ENCODE assay signal across 8 cellular contexts in genomic region chr4:169757575-169758184, GRCh38. TPM values are rescaled to one million over a fixed set of nuclear protein-coding genes. Genes with fewer than 3 reads are reported as not detected.
DNase-seq lines count a peak whose midpoint lies in the region; ATAC-seq and TF ChIP-seq lines count a peak whose summit lies in the region.

TSS of gene HPF1 (minus strand) at chr4:169757944. CDS start at chr4:169757877, 67 bp downstream.

- peaks cover 0 to 10% (median 6%) of the 10 kb centered on the region in 6 donors for H3K36me3 ChIP-seq in spleen

- intact Hi-C loops in activated B cell treated with CpG ODN at 0.5 μM for 24 hours (cut with micrococcal nuclease) (loop anchor here (1.0 to 5.0 kb wide), 6 partner anchors 97 to 1275 kb away; partner anchors contain the start of genes CBR4, CLCN3, DDX60L and MFAP3L), spleen (cut with DNase I; ENCODE audit: low total_unique reads) (loop anchor here (5.0 kb wide), 1 partner anchor 145 kb away; the partner anchor contains the start of gene NEK1)

- peak within 1 kb of the TSS; percentile 68 for H3K27ac Mint-ChIP-seq in activated B cell treated with CpG ODN at 0.5 μM for 24 hours

- no peaks in the 10 kb centered on the region for H3K9me3 Mint-ChIP-seq in activated B cell treated with CpG ODN at 0.5 μM for 24 hours

- peak; percentile 97 for ATAC-seq in GM18907 (IDR thresholded peaks at IDR 0.05; ENCODE audit: unreplicated experiment)
- ATAC-seq in HG03159 (IDR thresholded peaks at IDR 0.05; ENCODE audit: unreplicated experiment): peak; percentile 95
- peak; percentile 95 for ATAC-seq in activated B cell treated with CpG ODN at 0.5 μM for 24 hours (ENCODE audit: low read depth)

- peaks cover 10% of the 10 kb centered on the region for H3K36me3 Mint-ChIP-seq in activated B cell treated with CpG ODN at 0.5 μM for 24 hours (ENCODE audit: low read depth)

- no peaks in the 10 kb centered on the region for H3K9me3 ChIP-seq in AG04450 (ENCODE audit: control insufficient read depth, insufficient read depth, low read length)
- H3K9me3 ChIP-seq in spleen: no peaks in the 10 kb centered on the region

- CTCF ChIA-PET in AG04450 (lab: Charles Lee) (interaction anchor here (0.9 kb wide), 1 partner anchor 145 kb away, joined by 4 read pairs; the partner anchor contains the start of gene NEK1), activated B cell treated with CpG ODN at 0.5 μM for 24 hours (lab: Charles Lee) (no interaction called here)

- POLR2A ChIA-PET in AG04450 (lab: Yijun Ruan, JAX) (interaction anchor here (1.2 kb wide), 1 partner anchor 13 kb away, joined by 3 read pairs; no protein-coding TSS in a partner anchor), activated B cell treated with CpG ODN at 0.5 μM for 24 hours (lab: Charles Lee) (interaction anchor here (1.0 to 2.0 kb wide), 3 partner anchors 10 to 137 kb away, joined by 3 to 6 read pairs (median 5); partner anchors contain the start of gene CLCN3)

- WGBS in spleen, 5 donors: 0 to 1% (median 0%) methylated on average over 17 to 46 of the region's 46 CpGs

- H3K27ac ChIP-seq in AG04450 (ENCODE audit: low read depth, low read length) (peak within 1 kb of the TSS; percentile 47), caudate nucleus (ENCODE audit: low read depth, low read length) (no peak within 1 kb of the TSS), spleen (peak within 1 kb of the TSS; percentile 33 to 84 (median 78))

- DNase-seq in AG04450 (ENCODE audit: low read depth, low spot score) (peak; percentile 55), NCI-H2227 treated with DMSO at 0.1 percent for 48 hours (lab: John Stamatoyannopoulos, UW) (peak; percentile 94), activated B cell treated with CpG ODN at 0.5 μM for 24 hours (peak; percentile 85), caudate nucleus (lab: John Stamatoyannopoulos, UW) (peak in 60 of 61 donors; percentile 27 to 95 (median 85)), iPS-NIHi7 (ENCODE audit: extremely low spot score) (peak; percentile 98), spleen (peak; percentile 97)

- no peaks in the 10 kb centered on the region for H3K27me3 ChIP-seq in AG04450 (ENCODE audit: control insufficient read depth, insufficient read depth, low read length)
- H3K27me3 ChIP-seq in spleen (replicated peaks in 1 of 7): no peaks in the 10 kb centered on the region

- H3K4me1 ChIP-seq in spleen: peaks cover 6 to 31% (median 19%) of the 10 kb centered on the region in 6 donors

- H3K4me3 ChIP-seq in AG04450 (ENCODE audit: low read depth, low read length): peak within 1 kb of the TSS; percentile 95
- H3K4me3 ChIP-seq in spleen: peak within 1 kb of the TSS; percentile 73 to 98 (median 89)

- TF ChIP-seq POLR2A in spleen (IDR thresholded peaks at IDR 0.05): peak in 1 of 3 donors; percentile 33

- TF ChIP-seq CTCF in AG04450 (IDR thresholded peaks at IDR 0.05; ENCODE audit: low read depth, low read length) (no peak), activated B cell treated with CpG ODN at 0.5 μM for 24 hours (IDR thresholded peaks at IDR 0.05) (no peak), spleen (IDR thresholded peaks at IDR 0.05 in 8 of 11, conservative IDR thresholded peaks at IDR 0.05 in 3 of 11) (peak in 1 of 11 experiments; percentile 33)

- peak within 1 kb of the TSS; percentile 92 for H3K4me3 Mint-ChIP-seq in activated B cell treated with CpG ODN at 0.5 μM for 24 hours

- H3K4me1 Mint-ChIP-seq in activated B cell treated with CpG ODN at 0.5 μM for 24 hours: peaks cover 23% of the 10 kb centered on the region

- no peaks in the 10 kb centered on the region for H3K27me3 Mint-ChIP-seq in activated B cell treated with CpG ODN at 0.5 μM for 24 hours

RNA-seq across cellular contexts. Expression of gene HPF1, which starts in this region (rescaled TPM):
- 22.6 and 37.3 TPM in 2 replicates for polyA plus RNA-seq in AG04450 (2011; rRNA removed)
- polyA minus RNA-seq in AG04450 (2011; rRNA and poly(A)+ RNA removed): 4.5 and 8.4 TPM in 2 replicates
- total RNA-seq in activated B cell treated with CpG ODN at 0.5 μM for 24 hours: 17.9 and 19.5 TPM in 2 replicates
- 10 to 100 TPM; 15.7 to 47.6 (median 19.8) TPM for total RNA-seq in spleen
- 10 to 100 TPM; 18.8 to 29.1 (median 26.5) TPM for polyA plus RNA-seq in spleen
